ENCODE assay signal across 15 cellular contexts in the genomic region with DNA sequence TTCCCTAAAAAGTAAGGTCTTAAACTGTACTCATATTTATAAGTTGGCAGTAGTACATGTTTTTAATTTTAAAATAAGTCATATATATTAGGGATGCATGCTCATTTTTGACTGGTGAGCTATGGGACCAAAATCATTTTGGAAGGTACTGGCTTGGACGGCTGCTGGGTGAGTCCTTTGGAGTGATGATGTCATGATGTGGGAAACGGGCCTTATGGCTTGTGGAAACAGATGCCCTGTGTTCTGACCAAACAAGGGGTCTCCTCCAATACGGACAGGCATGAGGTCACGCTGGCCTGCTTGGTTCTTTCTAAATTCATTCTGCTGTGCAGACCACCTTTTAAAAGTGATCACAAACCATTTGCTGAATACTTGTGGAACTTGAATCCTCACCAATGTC.
DNase-seq lines count a peak whose midpoint lies in the region; ATAC-seq lines count a peak whose summit lies in the region.
"Had no signal": no experiment of that assay in that cellular context is flagged by ENCODE, and none has a peak within 500 bp of the region (broad histone marks: within the 10 kb centered on the region; RNA-seq: fewer than 3 reads in every experiment).

No MANE protein-coding gene starts in this region.

- ATAC-seq in central memory CD8-positive, alpha-beta T cell (replicated peaks; ENCODE audit: extremely low read depth, poor library complexity, severe bottlenecking), result no peak
- ATAC-seq in HG03097 (IDR thresholded peaks at IDR 0.05; ENCODE audit: low FRiP score, unreplicated experiment), result no peak
- no peak for ATAC-seq in HG02763 (IDR thresholded peaks at IDR 0.05; ENCODE audit: unreplicated experiment)

- peaks cover 79% of the 10 kb centered on the region for H3K4me1 Mint-ChIP-seq in central memory CD8-positive, alpha-beta T cell

- peak; percentile 33 to 54 for DNase-seq in NCI-H524 (lab: John Stamatoyannopoulos, UW)
- no peak for DNase-seq in NCI-H524 treated with DMSO at 0.1 percent for 48 hours (lab: John Stamatoyannopoulos, UW)
- peak; percentile 15 for DNase-seq in RPMI8226
- no peak for DNase-seq in central memory CD8-positive, alpha-beta T cell (ENCODE audit: low spot score in 2 of 2)
- no peak for DNase-seq in DMS153 (lab: John Stamatoyannopoulos, UW)
- no peak for DNase-seq in KBM-7
- DNase-seq: 8988T, DMS53, NCI-H1048, NCI-H1436 treated with DMSO at 0.1 percent for 48 hours, NCI-H2029 treated with DMSO at 0.1 percent for 48 hours, NCI-H446 treated with DMSO at 0.1 percent for 48 hours, NCI-H774 had no signal

- no peaks in the 10 kb centered on the region for H3K9me3 Mint-ChIP-seq in central memory CD8-positive, alpha-beta T cell

- H3K4me3 Mint-ChIP-seq in central memory CD8-positive, alpha-beta T cell, result no peak overlapping the region

- in situ Hi-C loops in KBM-7 (cut with MboI; ENCODE audit: low pct_unique_long_range_greater_than_20kb, low sequenced_read_pairs), result no loop called here

- peak overlapping the region; percentile 30 for H3K27ac Mint-ChIP-seq in central memory CD8-positive, alpha-beta T cell (ENCODE audit: low read depth)

- H3K36me3 Mint-ChIP-seq in central memory CD8-positive, alpha-beta T cell (ENCODE audit: insufficient read depth), result peaks cover 4% of the 10 kb centered on the region

- no peaks in the 10 kb centered on the region for H3K27me3 Mint-ChIP-seq in central memory CD8-positive, alpha-beta T cell

Comparison
In these comparisons a context has a peak if more than half of its experiments do, and no peak if none do; other contexts are left out.
1. DNase-seq: peak in NCI-H524 (2 of 2) and RPMI8226 (single experiment); none in NCI-H524 treated with DMSO at 0.1 percent for 48 hours (single experiment), central memory CD8-positive, alpha-beta T cell (0 of 2), DMS153 (single experiment) and KBM-7 (single experiment).